In genomic region chr16:75263963-75264445, GRCh38 we compare ENCODE assay signal across 8 cellular contexts. TPM values are rescaled to one million over a fixed set of nuclear protein-coding genes. Genes with fewer than 3 reads are reported as not detected.
DNase-seq lines count a peak whose midpoint lies in the region; ATAC-seq, FAIRE-seq and TF ChIP-seq lines count a peak whose summit lies in the region.
"Had no signal": no experiment of that assay in that cellular context is flagged by ENCODE, and none has a peak within 500 bp of the region (broad histone marks: within the 10 kb centered on the region; RNA-seq: fewer than 3 reads in every experiment).

No MANE protein-coding gene starts in this region.

- no peak for ATAC-seq in HG03097 (IDR thresholded peaks at IDR 0.05; ENCODE audit: low FRiP score, unreplicated experiment)
- ATAC-seq in HG03378 (IDR thresholded peaks at IDR 0.05; ENCODE audit: unreplicated experiment): no peak

- H3K9me1 ChIP-seq in keratinocyte (ENCODE audit: control insufficient read depth, extremely low read depth, insufficient read depth, low read length): peaks cover 8% of the 10 kb centered on the region

- H3K4me2 ChIP-seq in astrocyte (ENCODE audit: low read length) (peak overlapping the region; percentile 98), keratinocyte (ENCODE audit: control insufficient read depth, extremely low read depth, insufficient read depth, low read depth, low read length) (peak overlapping the region; percentile 70)

- peak overlapping the region; percentile 92 for H3K4me3 ChIP-seq in HFF-Myc (replicated peaks; ENCODE audit: low read depth, low read length)
- H3K4me3 ChIP-seq in astrocyte (ENCODE audit: insufficient read depth, low read depth, low read length): peak overlapping the region; percentile 89
- peak overlapping the region; percentile 2 to 90 (median 64) for H3K4me3 ChIP-seq in keratinocyte (ENCODE audit: control insufficient read depth in 2 of 3, extremely low read depth in 1 of 3, insufficient read depth in 2 of 3, low read depth in 1 of 3, low read length in 3 of 3)
- H3K4me3 ChIP-seq in subcutaneous abdominal adipose tissue (ENCODE audit: low read depth in 1 of 5, low read length in 5 of 5): peak overlapping the region; percentile 67 to 87 (median 77)

- H3K36me3 ChIP-seq in astrocyte (ENCODE audit: insufficient read depth, low read length): no peaks in the 10 kb centered on the region
- H3K36me3 ChIP-seq in keratinocyte (ENCODE audit: control insufficient read depth in 2 of 2, extremely low read depth in 1 of 2, insufficient read depth in 2 of 2, low read length in 2 of 2): peaks cover 6 to 19% of the 10 kb centered on the region in 2 experiments
- no peaks in the 10 kb centered on the region for H3K36me3 ChIP-seq in subcutaneous abdominal adipose tissue (ENCODE audit: control insufficient read depth in 5 of 5, insufficient read depth in 5 of 5, low read length in 5 of 5)

- H3K27ac ChIP-seq in astrocyte (ENCODE audit: low read depth, low read length) (peak overlapping the region; percentile 92), keratinocyte (ENCODE audit: control insufficient read depth, insufficient read depth, low read length) (peak overlapping the region; percentile 36), subcutaneous abdominal adipose tissue (ENCODE audit: low read depth, low read length) (peak overlapping the region; percentile 96)

- peak overlapping the region; percentile 100 for H3K9ac ChIP-seq in astrocyte (ENCODE audit: low read length)
- peak overlapping the region; percentile 92 for H3K9ac ChIP-seq in keratinocyte (ENCODE audit: control insufficient read depth, extremely low read depth, insufficient read depth, low read length)
- peak overlapping the region; percentile 39 to 99 (median 97) for H3K9ac ChIP-seq in subcutaneous abdominal adipose tissue (ENCODE audit: low read length in 5 of 5)

- H3K36me3 Mint-ChIP-seq in astrocyte (ENCODE audit: low read depth, unreplicated experiment): peaks cover 10% of the 10 kb centered on the region

- H3K79me2 ChIP-seq in astrocyte (ENCODE audit: insufficient read depth, low read length) (peaks cover 76% of the 10 kb centered on the region), keratinocyte (ENCODE audit: control insufficient read depth, insufficient read depth, low read length) (peaks cover 69% of the 10 kb centered on the region)

- FAIRE-seq in astrocyte (lab: Jason Lieb, UNC): peak; percentile 26
- peak; percentile 51 for FAIRE-seq in keratinocyte (lab: Jason Lieb, UNC)

- peak overlapping the region; percentile 91 for H3K27ac Mint-ChIP-seq in astrocyte (ENCODE audit: unreplicated experiment)

- dilution Hi-C loops in keratinocyte (cut with MboI; ENCODE audit: extremely low pct_ligation_motif_present, low sequenced_read_pairs): no loop called here

- no peaks in the 10 kb centered on the region for H3K27me3 Mint-ChIP-seq in astrocyte (ENCODE audit: low read depth, unreplicated experiment)

- no peaks in the 10 kb centered on the region for H3K9me3 Mint-ChIP-seq in astrocyte (ENCODE audit: unreplicated experiment)

- H3K4me3 Mint-ChIP-seq in astrocyte (ENCODE audit: unreplicated experiment): peak overlapping the region; percentile 92

- TF ChIP-seq CTCF in HFF-Myc (IDR thresholded peaks at IDR 0.05; ENCODE audit: low read depth, low read length, missing control alignments): no peak
- no peak for TF ChIP-seq CTCF in astrocyte (IDR thresholded peaks at IDR 0.05; ENCODE audit: insufficient read depth, low read depth, low read length)
- TF ChIP-seq CTCF in keratinocyte (optimal IDR thresholded peaks at IDR 0.05 in 1 of 3, IDR thresholded peaks at IDR 0.05 in 1 of 3, conservative IDR thresholded peaks at IDR 0.05 in 1 of 3; ENCODE audit: extremely low read depth in 1 of 3, insufficient read depth in 2 of 3, low read length in 3 of 3): no peak

- peaks cover 33% of the 10 kb centered on the region for H3K4me1 Mint-ChIP-seq in astrocyte (ENCODE audit: low read depth, unreplicated experiment)

- H2AFZ ChIP-seq in astrocyte (ENCODE audit: low read depth, low read length): no peak overlapping the region
- no peak overlapping the region for H2AFZ ChIP-seq in keratinocyte (ENCODE audit: control insufficient read depth, low read length)

- no peak for DNase-seq in HFF-Myc (ENCODE audit: extremely low read depth, low read depth)
- DNase-seq in astrocyte (ENCODE audit: low read depth): no peak
- no peak for DNase-seq in keratinocyte (ENCODE audit: low read depth, low spot score)
- no peak for DNase-seq in NCI-H2029 treated with DMSO at 0.1 percent for 48 hours (lab: John Stamatoyannopoulos, UW)

- H4K20me1 ChIP-seq in astrocyte (ENCODE audit: insufficient read depth, low read length) (peaks cover 57% of the 10 kb centered on the region), keratinocyte (ENCODE audit: control insufficient read depth, extremely low read depth, insufficient read depth, low read length) (peaks cover 8% of the 10 kb centered on the region)

- no peaks in the 10 kb centered on the region for H3K9me3 ChIP-seq in astrocyte (ENCODE audit: insufficient read depth, low read depth, low read length)
- no peaks in the 10 kb centered on the region for H3K9me3 ChIP-seq in keratinocyte (ENCODE audit: control insufficient read depth, low read depth, low read length)
- no peaks in the 10 kb centered on the region for H3K9me3 ChIP-seq in subcutaneous abdominal adipose tissue (ENCODE audit: control insufficient read depth in 5 of 5, low read length in 5 of 5)

- no peaks in the 10 kb centered on the region for H3K27me3 ChIP-seq in astrocyte (ENCODE audit: insufficient read depth, low read length)
- H3K27me3 ChIP-seq in keratinocyte (ENCODE audit: control insufficient read depth, extremely low read depth, insufficient read depth, low read length): no peaks in the 10 kb centered on the region
- no peaks in the 10 kb centered on the region for H3K27me3 ChIP-seq in subcutaneous abdominal adipose tissue (ENCODE audit: control insufficient read depth in 5 of 5, insufficient read depth in 4 of 5, low read length in 5 of 5)

- peaks cover 40% of the 10 kb centered on the region for H3K4me1 ChIP-seq in astrocyte (ENCODE audit: insufficient read depth, low read length)
- peaks cover 38% of the 10 kb centered on the region for H3K4me1 ChIP-seq in keratinocyte (ENCODE audit: control insufficient read depth, extremely low read depth, insufficient read depth, low read length)
- H3K4me1 ChIP-seq in subcutaneous abdominal adipose tissue (ENCODE audit: control insufficient read depth in 5 of 5, insufficient read depth in 5 of 5, low read length in 5 of 5): peaks cover 14 to 60% (median 50%) of the 10 kb centered on the region in 5 donors

RNA-seq across cellular contexts. Expression of gene BCAR1, which starts 12.6 kb away (rescaled TPM):
- 241 and 296 TPM in 2 replicates for total RNA-seq in astrocyte
- polyA plus RNA-seq in keratinocyte: 17.8 to 31.2 TPM (median 23.0 TPM) in 3 replicates
- 5.9 TPM for polyA plus RNA-seq in keratinocyte (2011; ENCODE audit: low read depth)
- polyA plus RNA-seq in keratinocyte (2011; cell fraction: cytosol; rRNA removed): 17.0 and 40.3 TPM in 2 replicates
- 69.0 and 79.0 TPM in 2 replicates for polyA plus RNA-seq in keratinocyte (2011; cell fraction: nucleus; rRNA removed)
- polyA plus RNA-seq in keratinocyte (2012; ENCODE audit: low replicate concordance): 19.6 and 63.8 TPM in 2 replicates
- polyA minus RNA-seq in keratinocyte: 11.9 to 55.2 TPM (median 18.5 TPM) in 3 replicates
- polyA minus RNA-seq in keratinocyte (2011; cell fraction: cytosol; rRNA and poly(A)+ RNA removed): 51.2 TPM
- polyA minus RNA-seq in keratinocyte (2011; cell fraction: nucleus; rRNA and poly(A)+ RNA removed): 45.5 TPM in 2 replicates

RNA-seq across cellular contexts. Expression of gene CTRB1, which starts 45.2 kb away (rescaled TPM):
- total RNA-seq in astrocyte: not detected in 2 replicates
- polyA plus RNA-seq in keratinocyte: not detected in 3 replicates
- not detected for polyA plus RNA-seq in keratinocyte (2011; ENCODE audit: low read depth)
- polyA plus RNA-seq in keratinocyte (2011; cell fraction: cytosol; rRNA removed): not detected in 2 replicates
- not detected in 2 replicates for polyA plus RNA-seq in keratinocyte (2011; cell fraction: nucleus; rRNA removed)
- polyA plus RNA-seq in keratinocyte (2012; ENCODE audit: low replicate concordance): 0.21 TPM in 1 of 2 replicates, not detected in the other
- not detected in 3 replicates for polyA minus RNA-seq in keratinocyte
- not detected for polyA minus RNA-seq in keratinocyte (2011; cell fraction: cytosol; rRNA and poly(A)+ RNA removed)
- not detected in 2 replicates for polyA minus RNA-seq in keratinocyte (2011; cell fraction: nucleus; rRNA and poly(A)+ RNA removed)
- total RNA-seq: subcutaneous adipose tissue had no signal

RNA-seq across cellular contexts. Expression of gene CTRB2, which starts 57.0 kb away (rescaled TPM):
- total RNA-seq in astrocyte: 0.43 TPM in 1 of 2 replicates, not detected in the other
- not detected in 3 replicates for polyA plus RNA-seq in keratinocyte
- polyA plus RNA-seq in keratinocyte (2011; ENCODE audit: low read depth): not detected
- not detected in 2 replicates for polyA plus RNA-seq in keratinocyte (2011; cell fraction: cytosol; rRNA removed)
- not detected in 2 replicates for polyA plus RNA-seq in keratinocyte (2011; cell fraction: nucleus; rRNA removed)
- polyA plus RNA-seq in keratinocyte (2012; ENCODE audit: low replicate concordance): not detected in 2 replicates
- not detected in 3 replicates for polyA minus RNA-seq in keratinocyte
- not detected for polyA minus RNA-seq in keratinocyte (2011; cell fraction: cytosol; rRNA and poly(A)+ RNA removed)
- not detected in 2 replicates for polyA minus RNA-seq in keratinocyte (2011; cell fraction: nucleus; rRNA and poly(A)+ RNA removed)
- total RNA-seq: subcutaneous adipose tissue had no signal

Comparison
In these comparisons a context has a peak if more than half of its experiments do, and no peak if none do; other contexts are left out.
1. H3K27ac ChIP-seq: peak in every context shown above with its lines; median percentile 96 in subcutaneous abdominal adipose tissue; 92 in astrocyte; 36 in keratinocyte.